18 cellular contexts compared by ENCODE assay signal in the genomic region with DNA sequence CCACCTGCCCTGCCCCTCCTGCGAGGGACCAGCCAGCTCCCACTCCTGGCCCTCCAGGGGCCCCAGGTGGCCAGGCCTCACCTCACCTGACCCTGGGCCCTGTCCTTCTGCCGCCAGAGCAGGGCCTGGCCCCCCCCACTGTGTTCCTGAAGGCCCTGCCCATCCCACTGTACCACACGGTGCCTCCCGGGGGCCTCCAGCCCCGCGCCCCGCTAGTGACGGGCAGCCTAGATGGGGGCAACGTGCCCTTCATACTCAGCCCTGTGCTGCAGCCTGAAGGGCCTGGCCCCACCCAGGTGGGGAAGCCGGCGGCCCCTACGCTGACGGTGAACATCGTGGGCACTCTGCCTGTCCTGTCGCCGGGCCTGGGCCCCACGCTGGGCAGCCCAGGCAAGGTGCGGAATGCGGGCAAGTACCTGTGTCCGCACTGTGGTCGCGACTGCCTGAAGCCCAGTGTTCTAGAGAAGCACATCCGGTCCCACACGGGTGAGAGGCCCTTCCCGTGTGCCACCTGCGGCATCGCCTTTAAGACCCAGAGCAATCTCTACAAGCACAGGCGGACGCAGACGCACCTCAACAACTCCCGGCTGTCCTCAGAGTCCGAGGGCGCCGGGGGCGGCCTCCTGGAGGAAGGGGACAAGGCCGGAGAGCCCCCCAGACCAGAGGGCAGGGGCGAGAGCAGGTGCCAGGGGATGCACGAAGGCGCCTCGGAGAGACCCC. TPM values are rescaled to one million over a fixed set of nuclear protein-coding genes. Genes with fewer than 3 reads are reported as not detected.
DNase-seq lines count a peak whose midpoint lies in the region; ATAC-seq, FAIRE-seq and TF ChIP-seq lines count a peak whose summit lies in the region.
"Had no signal": no experiment of that assay in that cellular context is flagged by ENCODE, and none has a peak within 500 bp of the region (broad histone marks: within the 10 kb centered on the region; RNA-seq: fewer than 3 reads in every experiment).

No MANE protein-coding gene starts in this region.

- H3K4me3 Mint-ChIP-seq in GM23338 (no peak overlapping the region), endodermal cell (no peak overlapping the region)
- no peak overlapping the region for H3K4me3 Mint-ChIP-seq in stimulated activated memory B cell treated with anti-CD40 and anti-IgM and Interleukin-4, amounts not matched to agents 10 μg/mL and 1 μg/mL and 100 μg/mL, for 72 hours
- H3K4me3 Mint-ChIP-seq: B cell; CD4-positive, alpha-beta memory T cell had no signal

- TF ChIP-seq CTCF in GM23338 (conservative IDR thresholded peaks at IDR 0.05; ENCODE audit: low read depth in 2 of 2): no peak
- no peak for TF ChIP-seq CTCF in endodermal cell (conservative IDR thresholded peaks at IDR 0.05)

- peak; percentile 42 for FAIRE-seq in urothelium cell line (lab: Jason Lieb, UNC)
- FAIRE-seq: A204.1, G401.6, GM12891, HepG2 had no signal

- H4K20me1 ChIP-seq in GM23338 (replicated peaks; ENCODE audit: insufficient read depth): no peaks in the 10 kb centered on the region

- no peaks in the 10 kb centered on the region for H3K36me3 ChIP-seq in GM23338 (ENCODE audit: insufficient read depth)
- H3K36me3 ChIP-seq in endodermal cell (ENCODE audit: control insufficient read depth, insufficient read depth, low read length): no peaks in the 10 kb centered on the region

- H3K9ac ChIP-seq in endodermal cell (ENCODE audit: extremely low read depth, low read length, poor library complexity, severe bottlenecking): no peak overlapping the region

- H3K27ac Mint-ChIP-seq in GM23338 (no peak overlapping the region), endodermal cell (no peak overlapping the region)
- no peak overlapping the region for H3K27ac Mint-ChIP-seq in stimulated activated memory B cell treated with anti-CD40 and anti-IgM and Interleukin-4, amounts not matched to agents 10 μg/mL and 1 μg/mL and 100 μg/mL, for 72 hours
- H3K27ac Mint-ChIP-seq: B cell had no signal

- H3K4me1 Mint-ChIP-seq in GM23338 (no peaks in the 10 kb centered on the region), endodermal cell (peaks cover 16% of the 10 kb centered on the region)
- peaks cover 21% of the 10 kb centered on the region for H3K4me1 Mint-ChIP-seq in stimulated activated memory B cell treated with anti-CD40 and anti-IgM and Interleukin-4, amounts not matched to agents 10 μg/mL and 1 μg/mL and 100 μg/mL, for 72 hours

- no peak overlapping the region for H3K27ac ChIP-seq in GM23338 (ENCODE audit: low read depth)
- H3K27ac ChIP-seq in endodermal cell (ENCODE audit: low read depth, low read length): no peak overlapping the region

- no peaks in the 10 kb centered on the region for H3K9me3 ChIP-seq in endodermal cell (ENCODE audit: control insufficient read depth, low read length)

- H3K27me3 Mint-ChIP-seq in GM23338 (ENCODE audit: insufficient read depth, low read depth, poor library complexity) (peaks cover 8% of the 10 kb centered on the region), endodermal cell (ENCODE audit: insufficient read depth) (peaks cover 20% of the 10 kb centered on the region)
- no peaks in the 10 kb centered on the region for H3K27me3 Mint-ChIP-seq in stimulated activated memory B cell treated with anti-CD40 and anti-IgM and Interleukin-4, amounts not matched to agents 10 μg/mL and 1 μg/mL and 100 μg/mL, for 72 hours
- H3K27me3 Mint-ChIP-seq: B cell; CD4-positive, alpha-beta memory T cell had no signal

- H3K4me2 ChIP-seq in GM23338: no peak overlapping the region

- H3K9me2 ChIP-seq in GM23338 (ENCODE audit: insufficient read depth): no peaks in the 10 kb centered on the region

- WGBS in endodermal cell (ENCODE audit: insufficient coverage in 1 of 2, insufficient read length in 1 of 2), 2 experiments: 93 to 97% methylated on average over 30 to 40 of the region's 40 CpGs

- H3K79me2 ChIP-seq in GM23338 (replicated peaks; ENCODE audit: insufficient read depth): no peaks in the 10 kb centered on the region

- ATAC-seq in GM23338 (peak; percentile 23), HG03565 (IDR thresholded peaks at IDR 0.05; ENCODE audit: unreplicated experiment) (no peak)
- peak; percentile 36 for ATAC-seq in stimulated activated memory B cell treated with anti-CD40 and anti-IgM and Interleukin-4, amounts not matched to agents 10 μg/mL and 1 μg/mL and 100 μg/mL, for 72 hours
- ATAC-seq: HCT116 had no signal

- H3K4me3 ChIP-seq in GM23338 (no peak overlapping the region), endodermal cell (ENCODE audit: low read length) (no peak overlapping the region)

- H3F3A ChIP-seq in GM23338 (replicated peaks; ENCODE audit: low read depth): no peaks in the 10 kb centered on the region

- H3K4me1 ChIP-seq in GM23338 (ENCODE audit: insufficient read depth): no peaks in the 10 kb centered on the region
- peaks cover 6% of the 10 kb centered on the region for H3K4me1 ChIP-seq in endodermal cell (ENCODE audit: control insufficient read depth, insufficient read depth, low read length)

- no peak for DNase-seq in GM23338 (ENCODE audit: low spot score)
- DNase-seq in endodermal cell: peak; percentile 38
- DNase-seq in urothelium cell line (ENCODE audit: low spot score): no peak
- no peak for DNase-seq in NCI-H146 treated with DMSO at 0.1 percent for 48 hours (lab: John Stamatoyannopoulos, UW; ENCODE audit: unreplicated experiment)
- DNase-seq in DMS53 treated with DMSO at 0.1 percent for 48 hours (lab: John Stamatoyannopoulos, UW; ENCODE audit: unreplicated experiment): no peak
- DNase-seq: CD4-positive, alpha-beta memory T cell; DMS79 treated with DMSO at 0.1 percent for 48 hours; EL had no signal

- H3K9me3 Mint-ChIP-seq in GM23338: no peaks in the 10 kb centered on the region
- H3K9me3 Mint-ChIP-seq in endodermal cell: no peaks in the 10 kb centered on the region
- H3K9me3 Mint-ChIP-seq in stimulated activated memory B cell treated with anti-CD40 and anti-IgM and Interleukin-4, amounts not matched to agents 10 μg/mL and 1 μg/mL and 100 μg/mL, for 72 hours: no peaks in the 10 kb centered on the region

- no peak overlapping the region; the same call in 1 of the 2 replicates for H2AFZ ChIP-seq in GM23338

- H3K27me3 ChIP-seq in GM23338 (ENCODE audit: insufficient read depth) (no peaks in the 10 kb centered on the region), endodermal cell (ENCODE audit: control insufficient read depth, insufficient read depth, low read length, poor library complexity, severe bottlenecking) (no peaks in the 10 kb centered on the region)

- H3K36me3 Mint-ChIP-seq in GM23338 (ENCODE audit: low read depth) (no peaks in the 10 kb centered on the region), endodermal cell (ENCODE audit: low read depth) (no peaks in the 10 kb centered on the region)
- no peaks in the 10 kb centered on the region for H3K36me3 Mint-ChIP-seq in stimulated activated memory B cell treated with anti-CD40 and anti-IgM and Interleukin-4, amounts not matched to agents 10 μg/mL and 1 μg/mL and 100 μg/mL, for 72 hours

TF ChIP-seq in GM23338, 12 proteins besides CTCF, POLR2A, EP300 and RAD21 (continues in another document):
- TF ChIP-seq JUNB (IDR thresholded peaks at IDR 0.05; ENCODE audit: unreplicated experiment) (no peak), EZH2phosphoT487 (IDR thresholded peaks at IDR 0.05; ENCODE audit: unreplicated experiment) (no peak), ZNF331 (CRISPR knock-in tag; IDR thresholded peaks at IDR 0.05; ENCODE audit: low read depth) (no peak), EZH2 (IDR thresholded peaks at IDR 0.05; ENCODE audit: low read depth, unreplicated experiment) (no peak), ZNF114 (CRISPR knock-in tag; IDR thresholded peaks at IDR 0.05) (no peak)

RNA-seq across cellular contexts. Expression of a gene that starts 27.6 kb away (rescaled TPM):
- total RNA-seq in GM23338 (2014; rRNA removed; shearing (Covaris generic)): not detected in 2 replicates
- polyA plus RNA-seq in GM23338 (2016; fragmentation: Nextera tagmentation; extraction: Ambion mirVana): not detected in 2 replicates
- not detected for total RNA-seq in endodermal cell
- not detected for polyA plus RNA-seq in endodermal cell (2013, experiment 1 of 2)
- not detected for polyA plus RNA-seq in endodermal cell (2013, experiment 2 of 2)
- total RNA-seq: H4, HepG2, HT1080 had no signal
- polyA plus RNA-seq: HepG2 had no signal
